Comparison of ENCODE assay signal across 17 cellular contexts in the genomic region with DNA sequence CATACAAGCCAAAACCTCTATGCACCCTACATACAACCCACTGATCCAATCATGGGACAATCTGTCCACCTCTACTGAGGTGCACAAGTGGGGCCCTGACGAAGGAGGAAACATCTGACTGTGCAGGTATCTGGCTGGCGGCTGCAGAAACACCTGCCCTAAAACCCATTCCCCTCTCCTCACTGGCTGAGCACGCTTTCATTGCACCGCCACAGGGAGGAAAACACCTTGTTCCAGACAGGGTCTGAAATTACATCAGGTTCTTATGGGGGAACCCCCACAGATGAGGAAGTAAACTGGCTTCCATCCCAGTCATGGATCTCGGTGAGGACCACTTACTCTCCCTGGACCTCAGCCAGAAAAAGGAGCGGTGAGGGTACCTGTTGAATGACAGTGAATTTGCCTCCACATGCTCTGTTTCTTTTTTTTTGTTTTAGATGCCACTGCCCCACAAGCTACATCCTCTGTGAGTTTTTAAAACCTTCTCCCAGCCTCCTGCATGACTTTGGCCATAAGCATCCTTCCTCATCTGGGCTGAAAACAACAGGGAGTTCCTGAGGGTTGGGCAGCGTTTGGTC.
"Had no signal": no experiment of that assay in that cellular context is flagged by ENCODE, and none has a peak within 500 bp of the region (broad histone marks: within the 10 kb centered on the region; RNA-seq: fewer than 3 reads in every experiment).

No MANE protein-coding gene starts in this region.

- H3K4me3 Mint-ChIP-seq: activated CD8-positive, alpha-beta memory T cell treated with anti-CD3 and anti-CD28 coated beads, Interleukin-2, amount 10 ng/mL, durations not matched to agents 7 days and 5 days; activated T-cell treated with anti-CD3 and anti-CD28 coated beads, Interleukin-2, amount 50 U/mL, for 4 hours had no signal

- DNase-seq: activated CD4-positive, alpha-beta T cell treated with anti-CD3 and anti-CD28 coated beads, Interleukin-2, amount 50 U/mL, for 4 hours; activated CD4-positive, CD25-positive, alpha-beta regulatory T cell treated with anti-CD3 and anti-CD28 coated beads, Interleukin-2, amount 50 U/mL, for 72 hours; activated CD8-positive, alpha-beta memory T cell treated with anti-CD3 and anti-CD28 coated beads, Interleukin-2, amount 10 ng/mL, durations not matched to agents 7 days and 5 days; activated gamma-delta T cell; activated T-cell treated with anti-CD3 and anti-CD28 coated beads, Interleukin-2, amount 50 U/mL, for 4 hours; amygdala; body of pancreas; central memory CD4-positive, alpha-beta T cell; cortex of kidney; effector CD4-positive, alpha-beta T cell; foreskin fibroblast; kidney glomerular epithelial cell; right cardiac atrium; stimulated activated CD4-positive, alpha-beta T cell treated with anti-CD3 and anti-CD28 coated beads, Interleukin-4, amount 100 ng/mL, for 24 hours; stimulated activated naive CD4-positive, alpha-beta T cell treated with Interleukin-2 at 50 U/mL for 16 hours; T1000 had no signal

- H3K9me3 Mint-ChIP-seq: activated naive CD4-positive, alpha-beta T cell treated with anti-CD3 and anti-CD28 coated beads, Interleukin-2, amount 50 U/mL, for 72 hours; activated T-cell treated with anti-CD3 and anti-CD28 coated beads, Interleukin-2, amount 50 U/mL, for 4 hours had no signal

- ATAC-seq: activated CD8-positive, alpha-beta memory T cell treated with anti-CD3 and anti-CD28 coated beads, Interleukin-2, amount 10 ng/mL, durations not matched to agents 7 days and 5 days; activated naive CD4-positive, alpha-beta T cell treated with anti-CD3 and anti-CD28 coated beads, Interleukin-2, amount 50 U/mL, for 72 hours; activated T-cell treated with anti-CD3 and anti-CD28 coated beads, Interleukin-2, amount 50 U/mL, for 4 hours; body of pancreas; right cardiac atrium had no signal

- H3K36me3 Mint-ChIP-seq: activated naive CD4-positive, alpha-beta T cell treated with anti-CD3 and anti-CD28 coated beads, Interleukin-2, amount 50 U/mL, for 72 hours had no signal

- H3K27ac Mint-ChIP-seq: activated CD8-positive, alpha-beta memory T cell treated with anti-CD3 and anti-CD28 coated beads, Interleukin-2, amount 10 ng/mL, durations not matched to agents 7 days and 5 days; activated naive CD4-positive, alpha-beta T cell treated with anti-CD3 and anti-CD28 coated beads, Interleukin-2, amount 50 U/mL, for 72 hours had no signal

- H3K27me3 Mint-ChIP-seq: activated CD8-positive, alpha-beta memory T cell treated with anti-CD3 and anti-CD28 coated beads, Interleukin-2, amount 10 ng/mL, durations not matched to agents 7 days and 5 days had no signal
